ENCODE assay signal across 8 cellular contexts in the genomic region with DNA sequence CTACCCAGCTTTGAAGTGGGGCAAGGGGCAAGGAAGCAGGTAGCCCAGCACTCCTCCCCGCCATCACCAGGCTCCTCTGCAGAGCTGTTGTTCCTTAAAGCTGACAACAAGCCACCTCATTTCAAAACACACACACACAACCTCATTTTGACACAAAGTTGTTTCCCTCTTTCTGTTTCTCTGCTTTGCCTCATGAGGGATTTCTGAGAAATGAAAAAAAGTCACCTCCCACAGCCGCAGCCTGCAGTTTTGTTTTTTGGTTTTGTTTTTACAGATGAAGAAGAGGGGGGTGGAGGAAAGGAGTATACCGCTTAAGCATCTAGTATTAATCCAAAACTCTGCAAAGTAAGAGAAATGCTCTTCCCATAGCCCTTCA. TPM values are rescaled to one million over a fixed set of nuclear protein-coding genes. Genes with fewer than 3 reads are reported as not detected.
DNase-seq lines count a peak whose midpoint lies in the region; ATAC-seq, FAIRE-seq and TF ChIP-seq lines count a peak whose summit lies in the region.

No MANE protein-coding gene starts in this region.

- H3K4me1 ChIP-seq in right atrium auricular region: peaks cover 0 to 98% of the 10 kb centered on the region in 2 donors
- H3K4me1 ChIP-seq in small intestine (ENCODE audit: control insufficient read depth in 2 of 2, insufficient read depth in 1 of 2, low read depth in 1 of 2, low read length in 1 of 2): peaks cover 4 to 33% of the 10 kb centered on the region in 2 donors

- WGBS in small intestine, 3 donors: 7 to 31% (median 22%) methylated on average over 3 of the region's 3 CpGs

- H3K36me3 ChIP-seq in KOPT-K1 (ENCODE audit: insufficient read depth, low read length) (peaks cover 16% of the 10 kb centered on the region), right atrium auricular region (peaks cover 25% of the 10 kb centered on the region), small intestine (ENCODE audit: control insufficient read depth in 2 of 2, insufficient read depth in 2 of 2, low read length in 2 of 2) (no peaks in the 10 kb centered on the region)

- DNase-seq in activated naive CD4-positive, alpha-beta T cell treated with Interleukin-2 at 50 U/mL for 16 hours: peak; percentile 70
- DNase-seq in right atrium auricular region (ENCODE audit: low spot score) (no peak), small intestine (peak; percentile 63), GM19238 (ENCODE audit: insufficient read length, low spot score) (no peak), hippocampal formation (lab: John Stamatoyannopoulos, UW) (no peak)

- H3K4me3 ChIP-seq in right atrium auricular region: peak overlapping the region; percentile 24
- no peak overlapping the region for H3K4me3 ChIP-seq in small intestine (ENCODE audit: low read depth in 1 of 2, low read length in 2 of 2)

- H3K27me3 ChIP-seq in right atrium auricular region (no peaks in the 10 kb centered on the region), small intestine (ENCODE audit: control insufficient read depth in 2 of 2, insufficient read depth in 2 of 2, low read length in 2 of 2) (no peaks in the 10 kb centered on the region)

- FAIRE-seq in small intestine (lab: Jason Lieb, UNC): no peak

- no peaks in the 10 kb centered on the region for H3K9me3 ChIP-seq in KOPT-K1 (ENCODE audit: insufficient read depth, low read length, poor library complexity, severe bottlenecking)
- H3K9me3 ChIP-seq in right atrium auricular region: no peaks in the 10 kb centered on the region
- H3K9me3 ChIP-seq in small intestine (ENCODE audit: control insufficient read depth, low read depth): no peaks in the 10 kb centered on the region

- ATAC-seq in GM19463 (IDR thresholded peaks at IDR 0.05; ENCODE audit: unreplicated experiment) (peak; percentile 25), HG02571 (IDR thresholded peaks at IDR 0.05; ENCODE audit: unreplicated experiment) (no peak)

- H3K27ac ChIP-seq in KOPT-K1 (ENCODE audit: low read depth, low read length, poor library complexity, severe bottlenecking) (peak overlapping the region; percentile 84), right atrium auricular region (peak overlapping the region; percentile 98 to 100), small intestine (ENCODE audit: low read depth in 1 of 2, low read length in 1 of 2) (peak overlapping the region; percentile 67 to 85)

- no peak for TF ChIP-seq CTCF in right atrium auricular region (IDR thresholded peaks at IDR 0.05)

RNA-seq across cellular contexts. Expression of a gene that starts 12.1 kb away (rescaled TPM):
- total RNA-seq in right atrium auricular region: 100 to 1,000 TPM in 1 of 2 donors, 10 to 100 TPM in 1; 96.7 to 146 TPM
- polyA plus RNA-seq in small intestine: 100 to 1,000 TPM in 2 of 3 donors, 10 to 100 TPM in 1; 87.0 to 110 (median 101) TPM

RNA-seq across cellular contexts. Expression of a gene that starts 18.1 kb away (rescaled TPM):
- 10 to 100 TPM; 21.9 to 41.1 TPM for total RNA-seq in right atrium auricular region
- polyA plus RNA-seq in small intestine: 10 to 100 TPM in 1 of 3 donors, under 1 TPM in 2; 0.27 to 16.1 (median 0.45) TPM

RNA-seq across cellular contexts. Expression of a gene that starts 51.8 kb away (rescaled TPM):
- total RNA-seq in right atrium auricular region: not detected
- under 1 TPM in 1 of 3 donors, not detected in 2; 0.24 TPM for polyA plus RNA-seq in small intestine

RNA-seq across cellular contexts. Expression of a gene that starts 59.4 kb away (rescaled TPM):
- 10 to 100 TPM; 28.6 to 37.2 TPM for total RNA-seq in right atrium auricular region
- polyA plus RNA-seq in small intestine: 1 to 10 TPM in 2 of 3 donors, under 1 TPM in 1; 0.89 to 8.3 (median 1.9) TPM

Comparison
In these comparisons a context has a peak if more than half of its experiments do, and no peak if none do; other contexts are left out.
1. DNase-seq: peak in activated naive CD4-positive, alpha-beta T cell treated with Interleukin-2 at 50 U/mL for 16 hours (single experiment) and small intestine (single experiment); none in right atrium auricular region (single experiment), GM19238 (single experiment) and hippocampal formation (0 of 2).
2. H3K4me3 ChIP-seq: peak in right atrium auricular region (2 of 2); none in small intestine (0 of 2).
3. Peak in every context shown above with its lines, with median percentiles within 50 percentile points of each other: H3K27ac ChIP-seq.